In the genomic region with DNA sequence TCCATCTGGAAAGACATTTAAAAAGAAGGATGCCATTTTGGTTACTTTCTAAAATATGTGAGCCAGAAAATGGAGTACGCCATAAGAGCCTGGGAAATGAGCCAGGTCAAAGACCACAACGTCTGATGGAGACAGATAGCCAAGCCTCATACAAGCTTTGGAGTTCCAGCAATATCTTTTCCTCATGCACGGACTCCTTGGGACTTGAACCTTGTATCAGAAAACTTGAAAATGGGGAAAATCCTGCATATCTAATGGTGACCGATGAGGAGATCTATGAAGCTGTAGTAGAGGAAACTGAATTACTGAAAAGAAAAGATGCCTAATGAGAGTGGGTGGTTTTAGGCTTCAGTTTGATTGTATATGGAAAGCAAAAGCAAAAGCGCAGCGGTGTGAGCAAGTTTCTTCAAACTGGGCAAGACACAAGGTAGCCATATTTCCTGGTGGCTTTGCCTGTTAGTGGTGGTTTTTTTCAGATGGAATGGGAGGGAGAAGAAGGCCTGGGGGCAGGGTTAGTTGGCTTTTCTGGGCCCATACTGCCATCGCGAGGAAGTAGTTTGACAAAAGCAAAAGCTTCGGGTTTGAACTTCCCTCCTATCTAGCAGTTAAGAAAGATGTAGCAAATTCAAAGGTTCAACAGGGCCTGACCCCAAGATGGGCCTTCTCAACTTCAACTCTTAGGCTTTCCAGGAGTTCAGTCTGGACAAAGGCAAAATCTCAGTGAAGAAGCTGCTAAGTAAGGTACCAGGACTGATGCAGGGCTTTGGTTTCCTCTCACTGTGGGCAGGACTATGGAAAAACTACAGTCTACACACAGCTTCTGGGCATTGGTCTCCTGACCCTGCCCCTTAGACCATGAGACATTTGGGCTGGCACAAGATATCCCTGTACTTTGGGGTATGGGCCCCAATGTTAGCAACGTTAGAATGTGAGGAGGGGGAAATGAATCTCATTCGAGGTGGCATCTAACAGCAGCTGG, we compare ENCODE assay signal across 9 cellular contexts.
A peak's percentile ranks its signal among the peaks of the same experiment; 100 is the strongest.
DNase-seq lines count a peak whose midpoint lies in the region; ATAC-seq lines count a peak whose summit lies in the region.
"Had no signal": no experiment of that assay in that cellular context is flagged by ENCODE, and none has a peak within 500 bp of the region (broad histone marks: within the 10 kb centered on the region; RNA-seq: fewer than 3 reads in every experiment).

No MANE protein-coding gene starts in this region.

- no peaks in the 10 kb centered on the region for H3K36me3 ChIP-seq in adipocyte (ENCODE audit: control insufficient read depth, insufficient read depth, low read length, severe bottlenecking)

- H3K27me3 ChIP-seq in adipocyte (replicated peaks; ENCODE audit: control insufficient read depth, insufficient read depth, low read length) (no peaks in the 10 kb centered on the region), layer of hippocampus (ENCODE audit: control insufficient read depth, insufficient read depth, low read length) (no peaks in the 10 kb centered on the region)

- peak overlapping the region; percentile 85 for H3K4me3 ChIP-seq in adipocyte (ENCODE audit: low read length)

- H3K9me3 ChIP-seq in adipocyte (ENCODE audit: control insufficient read depth, low read length) = no peaks in the 10 kb centered on the region

- DNase-seq in T-helper 1 cell (peak; percentile 36 to 93 (median 59)), adipocyte (ENCODE audit: low read depth) (peak; percentile 37), Kasumi-1 (lab: John Stamatoyannopoulos, UW) (no peak), COR-L47 (lab: John Stamatoyannopoulos, UW) (no peak)
- DNase-seq in stimulated activated CD8-positive, alpha-beta memory T cell treated with anti-CD3 and anti-CD28 coated beads, Interleukin-12 subunit alpha, Interleukin-12 subunit beta, amount 100 ng/mL, for 4 hours (ENCODE audit: low read depth) = peak; percentile 66

- peaks cover 3% of the 10 kb centered on the region for H3K4me1 ChIP-seq in adipocyte (ENCODE audit: control insufficient read depth, insufficient read depth, low read length)

- H3K9ac ChIP-seq in adipocyte (ENCODE audit: low read length) = peak overlapping the region; percentile 78

- peak overlapping the region; percentile 84 for H3K27ac ChIP-seq in layer of hippocampus (ENCODE audit: low read depth, low read length)
- H3K27ac ChIP-seq: epithelial cell of prostate had no signal

- peak; percentile 91 for ATAC-seq in GM18907 (IDR thresholded peaks at IDR 0.05; ENCODE audit: unreplicated experiment)
- ATAC-seq in HG02973 (IDR thresholded peaks at IDR 0.05; ENCODE audit: unreplicated experiment) = peak; percentile 89

Comparison
In these comparisons a context has a peak if more than half of its experiments do, and no peak if none do; other contexts are left out.
1. DNase-seq: peak in T-helper 1 cell (5 of 5), adipocyte (single experiment) and stimulated activated CD8-positive, alpha-beta memory T cell treated with anti-CD3 and anti-CD28 coated beads, Interleukin-12 subunit alpha, Interleukin-12 subunit beta, amount 100 ng/mL, for 4 hours (single experiment); none in Kasumi-1 (0 of 2) and COR-L47 (single experiment).